In the genomic region with DNA sequence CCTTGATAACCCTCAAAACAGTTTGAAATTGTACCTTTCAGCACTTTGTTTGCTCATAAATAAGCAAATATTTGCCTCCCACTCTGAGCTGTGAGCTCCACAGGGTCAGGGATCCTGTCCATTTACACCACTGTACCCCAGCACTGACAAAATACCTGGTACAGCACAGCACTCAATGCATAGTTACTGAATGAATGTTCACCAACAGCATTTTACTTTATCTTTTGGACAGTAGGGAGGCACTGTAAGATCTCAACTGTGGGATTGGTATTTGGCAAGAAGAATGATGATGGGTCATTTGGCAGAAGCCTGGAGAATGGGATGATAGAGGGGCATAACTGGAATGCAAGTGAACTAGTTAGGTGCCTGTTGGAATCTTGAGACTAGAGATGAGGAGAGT, we compare ENCODE assay signal across 17 cellular contexts.
DNase-seq lines count a peak whose midpoint lies in the region; ATAC-seq and TF ChIP-seq lines count a peak whose summit lies in the region.
"Had no signal": no experiment of that assay in that cellular context is flagged by ENCODE, and none has a peak within 500 bp of the region (broad histone marks: within the 10 kb centered on the region; RNA-seq: fewer than 3 reads in every experiment).

No MANE protein-coding gene starts in this region.

- TF ChIP-seq CTCF in right atrium auricular region (IDR thresholded peaks at IDR 0.05), result no peak
- TF ChIP-seq CTCF in omental fat pad (IDR thresholded peaks at IDR 0.05), result no peak

- no peak overlapping the region for H3K4me2 ChIP-seq in mesendoderm (ENCODE audit: low read length)
- H3K4me2 ChIP-seq: A549 had no signal

- H3K56ac ChIP-seq in mesendoderm (ENCODE audit: low read length), result no peak overlapping the region

- H3K4me1 ChIP-seq in right atrium auricular region, result no peaks in the 10 kb centered on the region
- H3K4me1 ChIP-seq in SJCRH30, result no peaks in the 10 kb centered on the region
- no peaks in the 10 kb centered on the region for H3K4me1 ChIP-seq in mesendoderm (ENCODE audit: control insufficient read depth, low read depth, low read length)
- H3K4me1 ChIP-seq: A549 had no signal

- no peak overlapping the region for H4K8ac ChIP-seq in mesendoderm (ENCODE audit: low read depth, low read length)

- peaks cover 0 to 3% of the 10 kb centered on the region in 2 donors for H3K9me3 ChIP-seq in right atrium auricular region
- H3K9me3 ChIP-seq in SJCRH30 (replicated peaks), result no peaks in the 10 kb centered on the region
- H3K9me3 ChIP-seq: A549, Caco-2 had no signal

- H2BK15ac ChIP-seq in mesendoderm (replicated peaks; ENCODE audit: low read depth), result no peak overlapping the region

- H3K18ac ChIP-seq in mesendoderm (ENCODE audit: low read length), result no peak overlapping the region

- no peak overlapping the region for H4K5ac ChIP-seq in mesendoderm (ENCODE audit: low read length)

- H3K36me3 ChIP-seq in right atrium auricular region (no peaks in the 10 kb centered on the region), SJCRH30 (no peaks in the 10 kb centered on the region), mesendoderm (ENCODE audit: control insufficient read depth, insufficient read depth, low read length) (no peaks in the 10 kb centered on the region)
- H3K36me3 ChIP-seq: BLaER1 treated with 17β-estradiol and CSF1 and Interleukin-3, amounts not matched to agents 10 nM and 100 nM had no signal

- no peaks in the 10 kb centered on the region for H3K79me1 ChIP-seq in mesendoderm (ENCODE audit: low read length)

- intact Hi-C loops in left cardiac atrium (cut with DNase I), result no loop called here

- peak; percentile 29 to 95 for ATAC-seq in left cardiac atrium
- peak; percentile 90 for ATAC-seq in omental fat pad (ENCODE audit: low FRiP score)
- ATAC-seq: A549; CD8-positive, alpha-beta T cell had no signal

- no peak overlapping the region for H2BK120ac ChIP-seq in mesendoderm (ENCODE audit: low read depth, low read length)

- no peak overlapping the region for H3K9ac ChIP-seq in mesendoderm (ENCODE audit: low read length)
- H3K9ac ChIP-seq: BLaER1 treated with 17β-estradiol and CSF1 and Interleukin-3, amounts not matched to agents 10 nM and 100 nM had no signal

- DNase-seq in left cardiac atrium, result no peak
- no peak for DNase-seq in right atrium auricular region (ENCODE audit: low spot score)
- peak; percentile 68 for DNase-seq in amniotic epithelial cell (ENCODE audit: low read depth)
- no peak for DNase-seq in omental fat pad (ENCODE audit: low spot score)
- no peak for DNase-seq in SJCRH30
- DNase-seq in mesendoderm, result no peak
- DNase-seq: AML-193; Caco-2; Calu3; CD4-positive, alpha-beta T cell; CD8-positive, alpha-beta T cell; DMS79 treated with DMSO at 0.1 percent for 48 hours; GF-D8 had no signal

- no peaks in the 10 kb centered on the region for H3K79me2 ChIP-seq in mesendoderm (ENCODE audit: control insufficient read depth, insufficient read depth, low read length)

- no peak overlapping the region for H2BK5ac ChIP-seq in mesendoderm (ENCODE audit: low read length)

- H3K4ac ChIP-seq in mesendoderm (ENCODE audit: low read depth, low read length), result no peak overlapping the region

- H3K27me3 ChIP-seq in right atrium auricular region (no peaks in the 10 kb centered on the region), SJCRH30 (no peaks in the 10 kb centered on the region; the same call in 1 of the 2 replicates), mesendoderm (ENCODE audit: insufficient read depth, low read length, poor library complexity) (no peaks in the 10 kb centered on the region)
- H3K27me3 ChIP-seq: BLaER1 treated with 17β-estradiol and CSF1 and Interleukin-3, amounts not matched to agents 10 nM and 100 nM had no signal

- H2AK5ac ChIP-seq in mesendoderm (ENCODE audit: low read length), result no peak overlapping the region

- no peak overlapping the region for H3K23ac ChIP-seq in mesendoderm (ENCODE audit: low read length)

- no peak overlapping the region for H3K27ac ChIP-seq in right atrium auricular region
- H3K27ac ChIP-seq in SJCRH30, result no peak overlapping the region
- no peak overlapping the region for H3K27ac ChIP-seq in mesendoderm (ENCODE audit: low read depth, low read length)
- H3K27ac ChIP-seq: 22Rv1; A549; BLaER1 treated with 17β-estradiol and CSF1 and Interleukin-3, amounts not matched to agents 10 nM and 100 nM; C4-2B had no signal

- H3K4me3 ChIP-seq in right atrium auricular region, result no peak overlapping the region
- no peak overlapping the region for H3K4me3 ChIP-seq in SJCRH30
- no peak overlapping the region for H3K4me3 ChIP-seq in mesendoderm (ENCODE audit: low read length)
- H3K4me3 ChIP-seq: A549; BLaER1 treated with 17β-estradiol and CSF1 and Interleukin-3, amounts not matched to agents 10 nM and 100 nM had no signal
